In the genomic region with DNA sequence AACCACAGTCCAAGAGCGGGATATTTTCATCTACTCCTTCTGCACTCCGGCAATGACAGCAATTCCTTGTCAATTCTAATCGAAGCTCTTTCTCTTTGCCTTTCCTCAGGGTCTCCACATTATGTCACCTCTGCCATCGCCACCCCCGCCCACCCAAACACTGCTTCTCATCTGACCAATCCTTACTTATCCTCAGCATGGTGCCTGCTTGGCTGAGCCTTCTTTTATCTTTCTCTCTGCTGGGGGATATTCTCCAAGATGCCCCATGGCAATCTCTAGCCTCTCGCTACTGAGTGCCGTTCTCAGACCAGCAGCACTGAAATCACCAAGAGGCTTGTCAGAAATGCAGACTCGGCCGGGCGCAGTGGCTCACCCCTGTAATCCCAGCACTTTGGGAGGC, we compare ENCODE assay signal across 12 cellular contexts.
DNase-seq lines count a peak whose midpoint lies in the region; ATAC-seq, FAIRE-seq and TF ChIP-seq lines count a peak whose summit lies in the region.
"Had no signal": no experiment of that assay in that cellular context is flagged by ENCODE, and none has a peak within 500 bp of the region (broad histone marks: within the 10 kb centered on the region; RNA-seq: fewer than 3 reads in every experiment).

No MANE protein-coding gene starts in this region.

- no peaks in the 10 kb centered on the region for H3K27me3 ChIP-seq in left ventricle myocardium inferior (ENCODE audit: low read depth)
- no peaks in the 10 kb centered on the region for H3K27me3 ChIP-seq in gastrocnemius medialis
- H3K27me3 ChIP-seq in vagina, result no peaks in the 10 kb centered on the region
- H3K27me3 ChIP-seq in foreskin keratinocyte, result no peaks in the 10 kb centered on the region
- H3K27me3 ChIP-seq: BLaER1 treated with 17β-estradiol and CSF1 and Interleukin-3, amounts not matched to agents 10 nM and 100 nM; Peyer's patch had no signal

- no peaks in the 10 kb centered on the region for H3K9me3 ChIP-seq in left ventricle myocardium inferior (replicated peaks)
- no peaks in the 10 kb centered on the region for H3K9me3 ChIP-seq in kidney (ENCODE audit: control insufficient read depth in 1 of 2, low read length in 2 of 2)
- no peaks in the 10 kb centered on the region for H3K9me3 ChIP-seq in gastrocnemius medialis
- H3K9me3 ChIP-seq in vagina, result no peaks in the 10 kb centered on the region
- H3K9me3 ChIP-seq: BLaER1 treated with 17β-estradiol and CSF1 and Interleukin-3, amounts not matched to agents 10 nM and 100 nM; Peyer's patch had no signal

- H3K27ac ChIP-seq in left ventricle myocardium inferior (replicated peaks) (peak overlapping the region; percentile 75), kidney (ENCODE audit: low read depth in 2 of 2, low read length in 2 of 2) (peak overlapping the region; percentile 36 to 44), gastrocnemius medialis (peak overlapping the region; percentile 50 to 74 (median 61)), vagina (peak overlapping the region; percentile 6), foreskin keratinocyte (no peak overlapping the region)
- H3K27ac ChIP-seq: BLaER1 treated with 17β-estradiol and CSF1 and Interleukin-3, amounts not matched to agents 10 nM and 100 nM had no signal

- H3K36me3 ChIP-seq in left ventricle myocardium inferior, result peaks cover 23% of the 10 kb centered on the region
- H3K36me3 ChIP-seq in kidney (ENCODE audit: control insufficient read depth in 1 of 2, insufficient read depth in 2 of 2, low read length in 2 of 2), result no peaks in the 10 kb centered on the region
- H3K36me3 ChIP-seq in gastrocnemius medialis, result no peaks in the 10 kb centered on the region
- no peaks in the 10 kb centered on the region for H3K36me3 ChIP-seq in vagina
- H3K36me3 ChIP-seq: BLaER1 treated with 17β-estradiol and CSF1 and Interleukin-3, amounts not matched to agents 10 nM and 100 nM had no signal

- ATAC-seq in left cardiac atrium, result no peak
- no peak for ATAC-seq in gastrocnemius medialis
- no peak for ATAC-seq in foreskin keratinocyte

- DNase-seq in left ventricle myocardium inferior, result no peak
- DNase-seq in left cardiac atrium, result no peak
- no peak for DNase-seq in kidney
- no peak for DNase-seq in gastrocnemius medialis
- no peak for DNase-seq in vagina (ENCODE audit: extremely low spot score in 2 of 2)
- DNase-seq in NCI-H82 (lab: John Stamatoyannopoulos, UW), result no peak
- no peak for DNase-seq in foreskin keratinocyte
- no peak for DNase-seq in D721Med (ENCODE audit: insufficient read length, low spot score)
- DNase-seq: NCI-H1930, Peyer's patch had no signal

- intact Hi-C loops in left ventricle myocardium inferior (cut with micrococcal nuclease) (no loop called here), left cardiac atrium (cut with DNase I) (no loop called here), kidney (cut with DNase I) (no loop called here), gastrocnemius medialis (cut with DNase I; ENCODE audit: low total_unique reads) (no loop called here), vagina (cut with DNase I) (no loop called here)

- TF ChIP-seq POLR2A in gastrocnemius medialis (IDR thresholded peaks at IDR 0.05) (no peak), vagina (IDR thresholded peaks at IDR 0.05) (no peak)

- no peak overlapping the region for H3K4me3 ChIP-seq in left ventricle myocardium inferior
- H3K4me3 ChIP-seq in kidney (ENCODE audit: low read length in 2 of 2), result no peak overlapping the region
- no peak overlapping the region for H3K4me3 ChIP-seq in gastrocnemius medialis
- H3K4me3 ChIP-seq in vagina, result no peak overlapping the region
- H3K4me3 ChIP-seq: BLaER1 treated with 17β-estradiol and CSF1 and Interleukin-3, amounts not matched to agents 10 nM and 100 nM; Peyer's patch had no signal

- in situ Hi-C loops in gastrocnemius medialis (cut with MboI; ENCODE audit: low sequenced_read_pairs in 4 of 4), result no loop called here

- H3K4me1 ChIP-seq in left ventricle myocardium inferior (peaks cover 26% of the 10 kb centered on the region), kidney (ENCODE audit: control insufficient read depth in 1 of 2, insufficient read depth in 1 of 2, low read depth in 1 of 2, low read length in 2 of 2) (no peaks in the 10 kb centered on the region), gastrocnemius medialis (no peaks in the 10 kb centered on the region), vagina (no peaks in the 10 kb centered on the region), foreskin keratinocyte (no peaks in the 10 kb centered on the region)

- TF ChIP-seq CTCF in left ventricle myocardium inferior (IDR thresholded peaks at IDR 0.05; ENCODE audit: borderline replicate concordance), result no peak
- no peak for TF ChIP-seq CTCF in kidney (IDR thresholded peaks at IDR 0.05; ENCODE audit: borderline replicate concordance, extremely low read depth, insufficient read depth)
- TF ChIP-seq CTCF in gastrocnemius medialis (IDR thresholded peaks at IDR 0.05 in 4 of 5, conservative IDR thresholded peaks at IDR 0.05 in 1 of 5), result no peak
- TF ChIP-seq CTCF in vagina (IDR thresholded peaks at IDR 0.05), result no peak
- no peak for TF ChIP-seq CTCF in foreskin keratinocyte (conservative IDR thresholded peaks at IDR 0.05)
- TF ChIP-seq CTCF in D721Med (IDR thresholded peaks at IDR 0.05; ENCODE audit: insufficient read depth, missing control alignments), result no peak

- FAIRE-seq in kidney (lab: Jason Lieb, UNC), result no peak
- FAIRE-seq in D721Med (lab: Jason Lieb, UNC), result no peak
- FAIRE-seq: H54 had no signal

- H3K9ac ChIP-seq in kidney (ENCODE audit: low read length in 2 of 2), result no peak overlapping the region
- H3K9ac ChIP-seq: BLaER1 treated with 17β-estradiol and CSF1 and Interleukin-3, amounts not matched to agents 10 nM and 100 nM had no signal
